8 cellular contexts compared by ENCODE assay signal in genomic region chr7:27154901-27155815, GRCh38. TPM values are rescaled to one million over a fixed set of nuclear protein-coding genes. Genes with fewer than 3 reads are reported as not detected.
DNase-seq lines count a peak whose midpoint lies in the region; ATAC-seq and TF ChIP-seq lines count a peak whose summit lies in the region.

No MANE protein-coding gene starts in this region.

- H3K27ac Mint-ChIP-seq in GM23338 (no peak overlapping the region), glutamatergic neuron (ENCODE audit: unreplicated experiment) (peak overlapping the region; percentile 38)
- peak overlapping the region; percentile 82 for H3K27ac Mint-ChIP-seq in activated CD4-positive, alpha-beta T cell treated with anti-CD3 and anti-CD28 coated beads, Interleukin-2, amount 10 ng/mL, durations not matched to agents 7 days and 5 days

- TF ChIP-seq CTCF in GM23338 (conservative IDR thresholded peaks at IDR 0.05; ENCODE audit: low read depth in 2 of 2) (no peak), glutamatergic neuron (IDR thresholded peaks at IDR 0.05; ENCODE audit: partially characterized antibody, unreplicated experiment) (no peak)

- peaks cover 30% of the 10 kb centered on the region for H3F3A ChIP-seq in GM23338 (replicated peaks; ENCODE audit: low read depth)

- CTCF ChIA-PET in activated CD4-positive, alpha-beta T cell treated with anti-CD3 and anti-CD28 coated beads, Interleukin-2, amount 10 ng/mL, durations not matched to agents 7 days and 5 days (lab: Charles Lee), result interaction anchor here (0.7 to 0.8 kb wide), 2 partner anchors 13 to 24 kb away, joined by 3 read pairs; no protein-coding TSS in a partner anchor

- H3K4me1 ChIP-seq in GM23338 (ENCODE audit: insufficient read depth), result peaks cover 8% of the 10 kb centered on the region; the same call in 1 of the 2 replicates

- no peak overlapping the region for H2AFZ ChIP-seq in GM23338

- peaks cover 21% of the 10 kb centered on the region for H3K4me1 Mint-ChIP-seq in GM23338
- peaks cover 25% of the 10 kb centered on the region for H3K4me1 Mint-ChIP-seq in activated CD4-positive, alpha-beta T cell treated with anti-CD3 and anti-CD28 coated beads, Interleukin-2, amount 10 ng/mL, durations not matched to agents 7 days and 5 days
- peaks cover 2% of the 10 kb centered on the region for H3K4me1 Mint-ChIP-seq in glutamatergic neuron (ENCODE audit: low read depth, unreplicated experiment)

- peaks cover 50% of the 10 kb centered on the region for H4K20me1 ChIP-seq in GM23338 (replicated peaks; ENCODE audit: insufficient read depth)

- no peak overlapping the region for H3K4me2 ChIP-seq in GM23338

- 0 out of 2 replicates have a peak overlapping the region, but pooled peaks have one; percentile 56 for H3K4me3 ChIP-seq in GM23338

- no peaks in the 10 kb centered on the region for H3K79me2 ChIP-seq in GM23338 (replicated peaks; ENCODE audit: insufficient read depth)

- peaks cover 100% of the 10 kb centered on the region for H3K27me3 ChIP-seq in GM23338 (ENCODE audit: insufficient read depth)

- DNase-seq in GM23338 (ENCODE audit: low spot score) (no peak), glutamatergic neuron (no peak), Ammon's horn (ENCODE audit: low spot score) (no peak), iPS-NIHi11 (ENCODE audit: low spot score) (no peak)
- no peak for DNase-seq in activated CD4-positive, alpha-beta T cell treated with anti-CD3 and anti-CD28 coated beads, Interleukin-2, amount 10 ng/mL, durations not matched to agents 7 days and 5 days
- DNase-seq in stimulated activated CD4-positive, alpha-beta T cell treated with anti-CD3 and anti-CD28 coated beads, TNF-alpha, amount 100 ng/mL, for 4 hours (ENCODE audit: low read depth in 3 of 3), result peak in 2 of 3 experiments; percentile 40 to 42

- POLR2A ChIA-PET in activated CD4-positive, alpha-beta T cell treated with anti-CD3 and anti-CD28 coated beads, Interleukin-2, amount 10 ng/mL, durations not matched to agents 7 days and 5 days (lab: Charles Lee), result no interaction called here

- H3K36me3 Mint-ChIP-seq in GM23338 (ENCODE audit: low read depth), result no peaks in the 10 kb centered on the region; the same call in 2 of the 3 replicates
- peaks cover 3% of the 10 kb centered on the region for H3K36me3 Mint-ChIP-seq in activated CD4-positive, alpha-beta T cell treated with anti-CD3 and anti-CD28 coated beads, Interleukin-2, amount 10 ng/mL, durations not matched to agents 7 days and 5 days (ENCODE audit: low read depth)
- peaks cover 15% of the 10 kb centered on the region for H3K36me3 Mint-ChIP-seq in glutamatergic neuron (ENCODE audit: unreplicated experiment)

- no peak overlapping the region for H3K27ac ChIP-seq in GM23338 (ENCODE audit: low read depth)

- H3K27me3 Mint-ChIP-seq in GM23338 (ENCODE audit: insufficient read depth, low read depth, poor library complexity), result peaks cover 100% of the 10 kb centered on the region
- H3K27me3 Mint-ChIP-seq in activated CD4-positive, alpha-beta T cell treated with anti-CD3 and anti-CD28 coated beads, Interleukin-2, amount 10 ng/mL, durations not matched to agents 7 days and 5 days, result peaks cover 91% of the 10 kb centered on the region
- H3K27me3 Mint-ChIP-seq in glutamatergic neuron (ENCODE audit: unreplicated experiment), result peaks cover 64% of the 10 kb centered on the region

- no peaks in the 10 kb centered on the region for H3K36me3 ChIP-seq in GM23338 (ENCODE audit: insufficient read depth)

- H3K4me3 Mint-ChIP-seq in GM23338 (peak overlapping the region; percentile 42; the same call in 2 of the 3 replicates), glutamatergic neuron (ENCODE audit: unreplicated experiment) (peak overlapping the region; percentile 61)
- peak overlapping the region; percentile 47 for H3K4me3 Mint-ChIP-seq in activated CD4-positive, alpha-beta T cell treated with anti-CD3 and anti-CD28 coated beads, Interleukin-2, amount 10 ng/mL, durations not matched to agents 7 days and 5 days

- no peaks in the 10 kb centered on the region for H3K9me2 ChIP-seq in GM23338 (ENCODE audit: insufficient read depth)

- no peak for ATAC-seq in GM23338
- ATAC-seq in HG02970 (IDR thresholded peaks at IDR 0.05; ENCODE audit: low FRiP score, unreplicated experiment), result no peak
- ATAC-seq in GM21515 (IDR thresholded peaks at IDR 0.05; ENCODE audit: unreplicated experiment), result no peak

- H3K9me3 Mint-ChIP-seq in GM23338, result peaks cover 12% of the 10 kb centered on the region; the same call in 2 of the 3 replicates
- H3K9me3 Mint-ChIP-seq in activated CD4-positive, alpha-beta T cell treated with anti-CD3 and anti-CD28 coated beads, Interleukin-2, amount 10 ng/mL, durations not matched to agents 7 days and 5 days, result no peaks in the 10 kb centered on the region
- peaks cover 20% of the 10 kb centered on the region for H3K9me3 Mint-ChIP-seq in glutamatergic neuron (ENCODE audit: unreplicated experiment)

TF ChIP-seq in GM23338, 12 proteins besides CTCF, POLR2A, EP300 and RAD21:
- TF ChIP-seq CREB1 (CRISPR knock-in tag; IDR thresholded peaks at IDR 0.05; ENCODE audit: low read depth), result no peak
- peak; percentile 100 for TF ChIP-seq EZH2 (IDR thresholded peaks at IDR 0.05; ENCODE audit: low read depth, unreplicated experiment)
- TF ChIP-seq EZH2phosphoT487 (IDR thresholded peaks at IDR 0.05; ENCODE audit: unreplicated experiment), result peak; percentile 100
TF ChIP-seq in GM23338: peak in this region for 2.

RNA-seq across cellular contexts. Expression of gene HOXA7, which starts 1.3 kb away (rescaled TPM):
- not detected in 2 replicates for total RNA-seq in GM23338 (2014; rRNA removed; shearing (Covaris generic))
- polyA plus RNA-seq in GM23338 (2016; fragmentation: Nextera tagmentation; extraction: Ambion mirVana), result 0.24 TPM in 1 of 2 replicates, not detected in the other
- not detected for total RNA-seq in activated CD4-positive, alpha-beta T cell treated with anti-CD3 and anti-CD28 coated beads, Interleukin-2, amount 10 ng/mL, durations not matched to agents 7 days and 5 days
- total RNA-seq in glutamatergic neuron (ENCODE audit: unreplicated experiment), result not detected

RNA-seq across cellular contexts. Expression of gene HOXA3, which starts 2.8 kb away (rescaled TPM):
- total RNA-seq in GM23338 (2014; rRNA removed; shearing (Covaris generic)), result not detected in 2 replicates
- not detected in 2 replicates for polyA plus RNA-seq in GM23338 (2016; fragmentation: Nextera tagmentation; extraction: Ambion mirVana)
- total RNA-seq in activated CD4-positive, alpha-beta T cell treated with anti-CD3 and anti-CD28 coated beads, Interleukin-2, amount 10 ng/mL, durations not matched to agents 7 days and 5 days, result not detected
- not detected for total RNA-seq in glutamatergic neuron (ENCODE audit: unreplicated experiment)

RNA-seq across cellular contexts. Expression of gene HOXA6, which starts 7.6 kb away (rescaled TPM):
- not detected in 2 replicates for total RNA-seq in GM23338 (2014; rRNA removed; shearing (Covaris generic))
- polyA plus RNA-seq in GM23338 (2016; fragmentation: Nextera tagmentation; extraction: Ambion mirVana), result not detected in 2 replicates
- total RNA-seq in activated CD4-positive, alpha-beta T cell treated with anti-CD3 and anti-CD28 coated beads, Interleukin-2, amount 10 ng/mL, durations not matched to agents 7 days and 5 days, result not detected
- total RNA-seq in glutamatergic neuron (ENCODE audit: unreplicated experiment), result not detected

RNA-seq across cellular contexts. Expression of gene HOXA9, which starts 10.2 kb away (rescaled TPM):
- total RNA-seq in GM23338 (2014; rRNA removed; shearing (Covaris generic)), result not detected in 2 replicates
- polyA plus RNA-seq in GM23338 (2016; fragmentation: Nextera tagmentation; extraction: Ambion mirVana), result not detected in 2 replicates
- total RNA-seq in activated CD4-positive, alpha-beta T cell treated with anti-CD3 and anti-CD28 coated beads, Interleukin-2, amount 10 ng/mL, durations not matched to agents 7 days and 5 days, result not detected
- total RNA-seq in glutamatergic neuron (ENCODE audit: unreplicated experiment), result not detected

RNA-seq across cellular contexts. Expression of gene HOXA5, which starts 11.7 kb away (rescaled TPM):
- total RNA-seq in GM23338 (2014; rRNA removed; shearing (Covaris generic)), result not detected in 2 replicates
- not detected in 2 replicates for polyA plus RNA-seq in GM23338 (2016; fragmentation: Nextera tagmentation; extraction: Ambion mirVana)
- total RNA-seq in activated CD4-positive, alpha-beta T cell treated with anti-CD3 and anti-CD28 coated beads, Interleukin-2, amount 10 ng/mL, durations not matched to agents 7 days and 5 days, result not detected
- total RNA-seq in glutamatergic neuron (ENCODE audit: unreplicated experiment), result not detected

Comparison
In these comparisons a context has a peak if more than half of its experiments do, and no peak if none do; other contexts are left out.
1. DNase-seq: peak in stimulated activated CD4-positive, alpha-beta T cell treated with anti-CD3 and anti-CD28 coated beads, TNF-alpha, amount 100 ng/mL, for 4 hours (2 of 3); none in GM23338 (single experiment), activated CD4-positive, alpha-beta T cell treated with anti-CD3 and anti-CD28 coated beads, Interleukin-2, amount 10 ng/mL, durations not matched to agents 7 days and 5 days (single experiment), glutamatergic neuron (single experiment), Ammon's horn (single experiment) and iPS-NIHi11 (single experiment).
2. Peak in every context shown above with its lines, with median percentiles within 50 percentile points of each other: H3K4me3 Mint-ChIP-seq.